ENCODE assay signal across 1 cellular context in genomic region chr17:48597775-48598631, GRCh38.
TF ChIP-seq lines count a peak whose summit lies in the region.

No MANE protein-coding gene starts in this region.

TF ChIP-seq in SK-N-SH treated with all-trans-retinoic acid at 6 μM for 48 hours, 23 proteins besides CTCF, POLR2A, EP300 and RAD21 (continued from another document):
- TF ChIP-seq ZNF565 (CRISPR knock-in tag; conservative IDR thresholded peaks at IDR 0.05; ENCODE audit: low read depth) = no peak
- no peak for TF ChIP-seq ESRRG (CRISPR knock-in tag; IDR thresholded peaks at IDR 0.05)
- no peak for TF ChIP-seq TCF4 (CRISPR knock-in tag; IDR thresholded peaks at IDR 0.05; ENCODE audit: borderline replicate concordance)
- TF ChIP-seq TOX (CRISPR knock-in tag; IDR thresholded peaks at IDR 0.05; ENCODE audit: borderline replicate concordance) = no peak
- TF ChIP-seq, protein P1, sequence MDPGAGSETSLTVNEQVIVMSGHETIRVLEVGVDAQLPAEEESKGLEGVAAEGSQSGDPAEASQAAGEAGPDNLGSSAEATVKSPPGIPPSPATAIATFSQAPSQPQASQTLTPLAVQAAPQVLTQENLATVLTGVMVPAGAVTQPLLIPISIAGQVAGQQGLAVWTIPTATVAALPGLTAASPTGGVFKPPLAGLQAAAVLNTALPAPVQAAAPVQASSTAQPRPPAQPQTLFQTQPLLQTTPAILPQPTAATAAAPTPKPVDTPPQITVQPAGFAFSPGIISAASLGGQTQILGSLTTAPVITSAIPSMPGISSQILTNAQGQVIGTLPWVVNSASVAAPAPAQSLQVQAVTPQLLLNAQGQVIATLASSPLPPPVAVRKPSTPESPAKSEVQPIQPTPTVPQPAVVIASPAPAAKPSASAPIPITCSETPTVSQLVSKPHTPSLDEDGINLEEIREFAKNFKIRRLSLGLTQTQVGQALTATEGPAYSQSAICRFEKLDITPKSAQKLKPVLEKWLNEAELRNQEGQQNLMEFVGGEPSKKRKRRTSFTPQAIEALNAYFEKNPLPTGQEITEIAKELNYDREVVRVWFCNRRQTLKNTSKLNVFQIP (CRISPR knock-in tag; IDR thresholded peaks at IDR 0.05; ENCODE audit: borderline replicate concordance, low read depth) = no peak
- no peak for TF ChIP-seq CSRNP3 (CRISPR knock-in tag; IDR thresholded peaks at IDR 0.05)
- no peak for TF ChIP-seq CREB5 (CRISPR knock-in tag; IDR thresholded peaks at IDR 0.05; ENCODE audit: low read depth)
- no peak for TF ChIP-seq SNAI2 (CRISPR knock-in tag; IDR thresholded peaks at IDR 0.05)
- no peak for TF ChIP-seq ISL1 (CRISPR knock-in tag; IDR thresholded peaks at IDR 0.05)
- TF ChIP-seq CSDC2 (CRISPR knock-in tag; IDR thresholded peaks at IDR 0.05) = no peak
- TF ChIP-seq RARB (CRISPR knock-in tag; IDR thresholded peaks at IDR 0.05) = no peak
